In the genomic region with DNA sequence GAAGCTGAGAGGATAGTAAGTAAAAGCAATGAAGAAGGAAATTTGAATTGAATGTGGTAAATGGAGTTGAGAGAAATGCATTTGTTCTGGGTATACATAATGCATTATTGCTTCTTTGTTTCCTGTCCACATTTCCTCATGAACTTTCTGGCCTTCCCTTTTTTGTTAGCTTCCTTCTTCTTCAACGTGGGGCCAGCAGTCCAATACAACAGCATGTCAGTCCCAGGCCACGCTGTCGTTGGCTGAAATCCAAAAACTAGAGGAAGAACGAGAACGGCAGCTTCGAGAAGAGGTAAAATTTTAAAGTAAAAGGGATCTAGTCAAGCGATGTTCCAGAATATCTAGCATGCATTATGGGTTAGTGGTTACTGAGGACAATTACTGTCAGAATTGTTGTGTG, we compare ENCODE assay signal across 11 cellular contexts. TPM values are rescaled to one million over a fixed set of nuclear protein-coding genes. Genes with fewer than 3 reads are reported as not detected.
DNase-seq lines count a peak whose midpoint lies in the region; ATAC-seq and TF ChIP-seq lines count a peak whose summit lies in the region.
"Had no signal": no experiment of that assay in that cellular context is flagged by ENCODE, and none has a peak within 500 bp of the region (broad histone marks: within the 10 kb centered on the region; RNA-seq: fewer than 3 reads in every experiment).

No MANE protein-coding gene starts in this region.

- H3K27me3 Mint-ChIP-seq in MCF 10A (ENCODE audit: insufficient read depth, unreplicated experiment), result no peaks in the 10 kb centered on the region
- H3K27me3 Mint-ChIP-seq in activated naive CD8-positive, alpha-beta T cell treated with anti-CD3 and anti-CD28 coated beads, Interleukin-2, amount 50 U/mL, for 24 hours, result no peaks in the 10 kb centered on the region

- POLR2A ChIA-PET in MCF 10A (lab: Yijun Ruan, JAX), result interaction anchor here (0.6 kb wide), 1 partner anchor 12 kb away, joined by 3 read pairs; no protein-coding TSS in a partner anchor

- no peak overlapping the region for H3K4me3 ChIP-seq in mammary epithelial cell (replicated peaks in 1 of 3; ENCODE audit: insufficient read depth in 1 of 3, low read depth in 2 of 3, low read length in 3 of 3)
- H3K4me3 ChIP-seq: breast epithelium had no signal

- WGBS in mammary epithelial cell (ENCODE audit: low coverage, missing lambda C conversion rate), result 38% methylated on average over 7 of the region's 7 CpGs

- no peaks in the 10 kb centered on the region for H3K9me3 Mint-ChIP-seq in MCF 10A (ENCODE audit: unreplicated experiment)
- H3K9me3 Mint-ChIP-seq in activated naive CD8-positive, alpha-beta T cell treated with anti-CD3 and anti-CD28 coated beads, Interleukin-2, amount 50 U/mL, for 24 hours, result no peaks in the 10 kb centered on the region

- peaks cover 32% of the 10 kb centered on the region for H3K4me1 Mint-ChIP-seq in MCF 10A (ENCODE audit: insufficient read depth, unreplicated experiment)
- peaks cover 27% of the 10 kb centered on the region for H3K4me1 Mint-ChIP-seq in activated naive CD8-positive, alpha-beta T cell treated with anti-CD3 and anti-CD28 coated beads, Interleukin-2, amount 50 U/mL, for 24 hours

- CTCF ChIA-PET in MCF 10A (lab: Yijun Ruan, JAX) (interaction anchor here (0.7 kb wide), 1 partner anchor 48 kb away, joined by 3 read pairs; no protein-coding TSS in a partner anchor), mammary epithelial cell (lab: Charles Lee; ENCODE audit: low non-redundant PET) (no interaction called here)

- H4K20me1 ChIP-seq in mammary epithelial cell (ENCODE audit: insufficient read depth, low read length), result no peaks in the 10 kb centered on the region

- H3K27ac Mint-ChIP-seq in MCF 10A (ENCODE audit: low read depth, unreplicated experiment), result peak overlapping the region; percentile 55
- H3K27ac Mint-ChIP-seq in activated naive CD8-positive, alpha-beta T cell treated with anti-CD3 and anti-CD28 coated beads, Interleukin-2, amount 50 U/mL, for 24 hours, result peak overlapping the region; percentile 58

- H3K27ac ChIP-seq in mammary epithelial cell (ENCODE audit: insufficient read depth, low read depth, low read length), result no peak overlapping the region

- peaks cover 5% of the 10 kb centered on the region for H3K79me2 ChIP-seq in mammary epithelial cell (ENCODE audit: insufficient read depth, low read length)

- BruUV-seq in MCF 10A (replicated peaks; lab: Mats Ljungman, UMichigan), result no TSS peak
- BruUV-seq in mammary epithelial cell (replicated peaks; lab: Mats Ljungman, UMichigan), result no TSS peak

- H3K4me1 ChIP-seq in mammary epithelial cell (ENCODE audit: insufficient read depth, low read length), result peaks cover 10% of the 10 kb centered on the region
- H3K4me1 ChIP-seq: breast epithelium had no signal

- H3K9ac ChIP-seq in mammary epithelial cell (ENCODE audit: insufficient read depth, low read length), result no peak overlapping the region

- no peak overlapping the region for H3K4me3 Mint-ChIP-seq in MCF 10A (ENCODE audit: unreplicated experiment)
- H3K4me3 Mint-ChIP-seq in activated naive CD8-positive, alpha-beta T cell treated with anti-CD3 and anti-CD28 coated beads, Interleukin-2, amount 50 U/mL, for 24 hours, result no peak overlapping the region

- DNase-seq in MCF 10A (ENCODE audit: unreplicated experiment) (no peak), mammary epithelial cell (no peak), lung microvascular endothelial cell (ENCODE audit: low read depth in 2 of 2) (peak; percentile 69 to 70), ureter (ENCODE audit: low spot score) (peak; percentile 68), hepatic stellate cell (ENCODE audit: low spot score) (no peak), NCI-H524 treated with DMSO at 0.1 percent for 48 hours (lab: John Stamatoyannopoulos, UW) (no peak), NCI-H2196 treated with DMSO at 0.1 percent for 48 hours (lab: John Stamatoyannopoulos, UW; ENCODE audit: unreplicated experiment) (no peak)
- no peak for DNase-seq in activated naive CD8-positive, alpha-beta T cell treated with anti-CD3 and anti-CD28 coated beads, Interleukin-2, amount 50 U/mL, for 24 hours
- DNase-seq: activated CD4-positive, alpha-beta T cell treated with anti-CD3 and anti-CD28 coated beads for 48 hours; NCI-H82 had no signal

- peaks cover 85% of the 10 kb centered on the region for H3K36me3 Mint-ChIP-seq in MCF 10A (ENCODE audit: insufficient read depth, unreplicated experiment)
- H3K36me3 Mint-ChIP-seq in activated naive CD8-positive, alpha-beta T cell treated with anti-CD3 and anti-CD28 coated beads, Interleukin-2, amount 50 U/mL, for 24 hours (ENCODE audit: low read depth), result peaks cover 46% of the 10 kb centered on the region

- no peak overlapping the region for H2AFZ ChIP-seq in mammary epithelial cell (ENCODE audit: low read depth, low read length)

- no peaks in the 10 kb centered on the region for H3K9me3 ChIP-seq in mammary epithelial cell (replicated peaks; ENCODE audit: insufficient read depth, low read length)
- H3K9me3 ChIP-seq: breast epithelium had no signal

- in situ Hi-C loops in mammary epithelial cell (cut with MboI; ENCODE audit: low sequenced_read_pairs in 2 of 2), result no loop called here

- no peak for ATAC-seq in activated naive CD8-positive, alpha-beta T cell treated with anti-CD3 and anti-CD28 coated beads, Interleukin-2, amount 50 U/mL, for 24 hours

- H3K27me3 ChIP-seq in mammary epithelial cell (ENCODE audit: insufficient read depth, low read length), result no peaks in the 10 kb centered on the region
- H3K27me3 ChIP-seq: breast epithelium had no signal

- dilution Hi-C loops in mammary epithelial cell (cut with HindIII; ENCODE audit: low sequenced_read_pairs), result no loop called here

- TF ChIP-seq CTCF in MCF 10A (IDR thresholded peaks at IDR 0.05; ENCODE audit: unreplicated experiment) (no peak), mammary epithelial cell (conservative IDR thresholded peaks at IDR 0.05 in 1 of 2, IDR thresholded peaks at IDR 0.05 in 1 of 2; ENCODE audit: extremely low read depth in 1 of 2, insufficient read depth in 1 of 2, low read depth in 1 of 2, low read length in 2 of 2) (no peak)

- no peak overlapping the region for H3K4me2 ChIP-seq in mammary epithelial cell (ENCODE audit: insufficient read depth, low read depth, low read length)

- intact Hi-C loops in MCF 10A (cut with micrococcal nuclease) (no loop called here), mammary epithelial cell (cut with micrococcal nuclease) (loop anchor here (5.0 kb wide), 1 partner anchor 232 kb away; no protein-coding TSS in a partner anchor)

- H3K36me3 ChIP-seq in mammary epithelial cell (ENCODE audit: insufficient read depth, low read length), result peaks cover 12% of the 10 kb centered on the region

RNA-seq across cellular contexts. Expression of gene SNORC, which starts 30.4 kb away (rescaled TPM):
- total RNA-seq in MCF 10A (2022), result 7.8 and 8.2 TPM in 2 replicates
- 1 to 10 TPM; 1.5 to 4.3 TPM for total RNA-seq in mammary epithelial cell
- 0.41 TPM for polyA plus RNA-seq in mammary epithelial cell
- not detected for polyA minus RNA-seq in mammary epithelial cell
- under 0.01 and 0.40 TPM in 2 replicates for total RNA-seq in lung microvascular endothelial cell
- 7.3 TPM for total RNA-seq in ureter

Comparison
In these comparisons a context has a peak if more than half of its experiments do, and no peak if none do; other contexts are left out.
1. DNase-seq: peak in lung microvascular endothelial cell (2 of 2) and ureter (single experiment); none in MCF 10A (single experiment), mammary epithelial cell (single experiment), activated naive CD8-positive, alpha-beta T cell treated with anti-CD3 and anti-CD28 coated beads, Interleukin-2, amount 50 U/mL, for 24 hours (single experiment), hepatic stellate cell (single experiment), NCI-H524 treated with DMSO at 0.1 percent for 48 hours (single experiment) and NCI-H2196 treated with DMSO at 0.1 percent for 48 hours (single experiment).